Comparison of ENCODE assay signal across 11 cellular contexts in genomic region chr20:25227317-25227831, GRCh38. TPM values are rescaled to one million over a fixed set of nuclear protein-coding genes. Genes with fewer than 3 reads are reported as not detected.
A peak's percentile ranks its signal among the peaks of the same experiment; 100 is the strongest.
DNase-seq lines count a peak whose midpoint lies in the region; ATAC-seq and TF ChIP-seq lines count a peak whose summit lies in the region.
"Had no signal": no experiment of that assay in that cellular context is flagged by ENCODE, and none has a peak within 500 bp of the region (broad histone marks: within the 10 kb centered on the region; RNA-seq: fewer than 3 reads in every experiment).

No MANE protein-coding gene starts in this region.

- intact Hi-C loops in Right ventricle myocardium superior (cut with DNase I) (no loop called here), sigmoid colon (cut with DNase I) (loop anchor here (10.0 kb wide), 1 partner anchor 467 kb away; the partner anchor contains the start of gene ZNF337), head of caudate nucleus (cut with DNase I) (no loop called here)

- ATAC-seq in activated T-helper 17 cell treated with anti-CD3 and anti-CD28 coated beads, Interleukin-2, amount 50 U/mL, for 72 hours (replicated peaks) = no peak
- ATAC-seq in Right ventricle myocardium superior (ENCODE audit: poor library complexity) (peak; percentile 64), HG03457 (IDR thresholded peaks at IDR 0.05; ENCODE audit: unreplicated experiment) (no peak)

- no peaks in the 10 kb centered on the region for H3K79me2 ChIP-seq in GM23248 (ENCODE audit: insufficient read depth)

- no peaks in the 10 kb centered on the region for H3K27me3 ChIP-seq in GM23248 (replicated peaks; ENCODE audit: insufficient read depth)
- H3K27me3 ChIP-seq in sigmoid colon = no peaks in the 10 kb centered on the region

- TF ChIP-seq EP300 in sigmoid colon (IDR thresholded peaks at IDR 0.05) = peak in 1 of 4 donors; percentile 18

- H3K4me3 Mint-ChIP-seq in activated T-helper 17 cell treated with anti-CD3 and anti-CD28 coated beads, Interleukin-2, amount 50 U/mL, for 72 hours = no peak overlapping the region
- no peak overlapping the region for H3K4me3 Mint-ChIP-seq in activated CD4-positive, alpha-beta memory T cell treated with anti-CD3 and anti-CD28 coated beads, Interleukin-2, amount 10 ng/mL, durations not matched to agents 7 days and 5 days

- 36 to 39% methylated on average over 12 of the region's 12 CpGs for WGBS in GM23248 (ENCODE audit: low coverage in 1 of 2, low lambda C conversion rate in 2 of 2, missing lambda C conversion rate in 2 of 2), 2 experiments
- 54 to 72% methylated on average over 12 of the region's 12 CpGs for WGBS in sigmoid colon, 2 donors

- H3K4me1 ChIP-seq in GM23248 (ENCODE audit: insufficient read depth) = peaks cover 21% of the 10 kb centered on the region
- H3K4me1 ChIP-seq in sigmoid colon = peaks cover 0 to 54% (median 35%) of the 10 kb centered on the region in 4 donors

- peaks cover 12% of the 10 kb centered on the region for H3F3A ChIP-seq in GM23248 (ENCODE audit: insufficient read depth)

- H3K27ac ChIP-seq in GM23248 = peak overlapping the region; percentile 27; the same call in 1 of the 2 replicates
- peak overlapping the region; percentile 76 to 92 (median 85) for H3K27ac ChIP-seq in sigmoid colon

- no peaks in the 10 kb centered on the region for H3K27me3 Mint-ChIP-seq in activated T-helper 17 cell treated with anti-CD3 and anti-CD28 coated beads, Interleukin-2, amount 50 U/mL, for 72 hours
- H3K27me3 Mint-ChIP-seq in activated CD4-positive, alpha-beta memory T cell treated with anti-CD3 and anti-CD28 coated beads, Interleukin-2, amount 10 ng/mL, durations not matched to agents 7 days and 5 days = no peaks in the 10 kb centered on the region

- no peak overlapping the region for H3K9ac ChIP-seq in GM23248

- in situ Hi-C loops in GM23248 (cut with MboI) = no loop called here

- no peaks in the 10 kb centered on the region for H3K4me1 Mint-ChIP-seq in activated T-helper 17 cell treated with anti-CD3 and anti-CD28 coated beads, Interleukin-2, amount 50 U/mL, for 72 hours
- H3K4me1 Mint-ChIP-seq in activated CD4-positive, alpha-beta memory T cell treated with anti-CD3 and anti-CD28 coated beads, Interleukin-2, amount 10 ng/mL, durations not matched to agents 7 days and 5 days = peaks cover 9% of the 10 kb centered on the region

- H3K36me3 Mint-ChIP-seq in activated T-helper 17 cell treated with anti-CD3 and anti-CD28 coated beads, Interleukin-2, amount 50 U/mL, for 72 hours (ENCODE audit: low read depth) = peaks cover 8% of the 10 kb centered on the region
- peaks cover 4% of the 10 kb centered on the region for H3K36me3 Mint-ChIP-seq in activated CD4-positive, alpha-beta memory T cell treated with anti-CD3 and anti-CD28 coated beads, Interleukin-2, amount 10 ng/mL, durations not matched to agents 7 days and 5 days (ENCODE audit: low read depth)

- CTCF ChIA-PET in activated CD4-positive, alpha-beta memory T cell treated with anti-CD3 and anti-CD28 coated beads, Interleukin-2, amount 10 ng/mL, durations not matched to agents 7 days and 5 days (lab: Charles Lee) = no interaction called here

- H3K36me3 ChIP-seq in GM23248 (ENCODE audit: low read depth) = no peaks in the 10 kb centered on the region
- H3K36me3 ChIP-seq in sigmoid colon = peaks cover 0 to 10% (median 0%) of the 10 kb centered on the region in 4 donors

- no peak overlapping the region for H3K4me2 ChIP-seq in GM23248 (ENCODE audit: unreplicated experiment)

- TF ChIP-seq CTCF in sigmoid colon (IDR thresholded peaks at IDR 0.05) = no peak

- H3K9me3 Mint-ChIP-seq in activated T-helper 17 cell treated with anti-CD3 and anti-CD28 coated beads, Interleukin-2, amount 50 U/mL, for 72 hours = no peaks in the 10 kb centered on the region
- H3K9me3 Mint-ChIP-seq in activated CD4-positive, alpha-beta memory T cell treated with anti-CD3 and anti-CD28 coated beads, Interleukin-2, amount 10 ng/mL, durations not matched to agents 7 days and 5 days = no peaks in the 10 kb centered on the region

- POLR2A ChIA-PET in activated CD4-positive, alpha-beta memory T cell treated with anti-CD3 and anti-CD28 coated beads, Interleukin-2, amount 10 ng/mL, durations not matched to agents 7 days and 5 days (lab: Charles Lee) = no interaction called here

- no peak for TF ChIP-seq POLR2A in sigmoid colon (IDR thresholded peaks at IDR 0.05)

- H3K27ac Mint-ChIP-seq in activated T-helper 17 cell treated with anti-CD3 and anti-CD28 coated beads, Interleukin-2, amount 50 U/mL, for 72 hours = peak overlapping the region; percentile 20
- H3K27ac Mint-ChIP-seq in activated CD4-positive, alpha-beta memory T cell treated with anti-CD3 and anti-CD28 coated beads, Interleukin-2, amount 10 ng/mL, durations not matched to agents 7 days and 5 days = no peak overlapping the region

- DNase-seq in GM23248 (peak; percentile 91), Right ventricle myocardium superior (no peak), sigmoid colon (no peak), head of caudate nucleus (no peak)
- no peak for DNase-seq in activated CD4-positive, alpha-beta T cell treated with anti-CD3 and anti-CD28 coated beads for 4 hours
- no peak for DNase-seq in activated CD4-positive, alpha-beta memory T cell treated with anti-CD3 and anti-CD28 coated beads, Interleukin-2, amount 10 ng/mL, durations not matched to agents 7 days and 5 days
- DNase-seq: activated CD4-positive, CD25-positive, alpha-beta regulatory T cell; NCI-H187; occipital lobe had no signal

- no peaks in the 10 kb centered on the region for H4K20me1 ChIP-seq in GM23248 (ENCODE audit: insufficient read depth)

- H3K9me2 ChIP-seq in GM23248 (ENCODE audit: insufficient read depth) = no peaks in the 10 kb centered on the region

- no peaks in the 10 kb centered on the region for H3K9me3 ChIP-seq in GM23248 (ENCODE audit: low read depth)
- H3K9me3 ChIP-seq in sigmoid colon = no peaks in the 10 kb centered on the region

- no peak overlapping the region for H3K4me3 ChIP-seq in GM23248
- peak overlapping the region in 1 of 4 donors; percentile 3 for H3K4me3 ChIP-seq in sigmoid colon

- no peak overlapping the region for H2AFZ ChIP-seq in GM23248

RNA-seq across cellular contexts. Expression of gene PYGB, which starts 20.5 kb away (rescaled TPM):
- 116 and 123 TPM in 2 replicates for total RNA-seq in GM23248 (2014; rRNA removed; shearing (Covaris generic))
- polyA plus RNA-seq in GM23248 (2016; fragmentation: Nextera tagmentation; extraction: Ambion mirVana) = 74.1 and 78.3 TPM in 2 replicates
- total RNA-seq in activated T-helper 17 cell treated with anti-CD3 and anti-CD28 coated beads, Interleukin-2, amount 50 U/mL, for 72 hours = 10 to 100 TPM; 15.4 to 27.0 TPM
- 170 TPM for total RNA-seq in Right ventricle myocardium superior
- total RNA-seq in sigmoid colon = 100 to 1,000 TPM; 147 to 317 (median 226) TPM
- polyA plus RNA-seq in sigmoid colon = 100 to 1,000 TPM in 2 of 3 donors, 10 to 100 TPM in 1; 45.6 to 198 (median 163) TPM
- total RNA-seq in activated CD4-positive, alpha-beta memory T cell treated with anti-CD3 and anti-CD28 coated beads, Interleukin-2, amount 10 ng/mL, durations not matched to agents 7 days and 5 days = 10 to 100 TPM; 28.4 to 29.8 TPM

RNA-seq across cellular contexts. Expression of gene ENTPD6, which starts 31.9 kb away (rescaled TPM):
- 46.4 and 50.4 TPM in 2 replicates for total RNA-seq in GM23248 (2014; rRNA removed; shearing (Covaris generic))
- 32.9 and 36.0 TPM in 2 replicates for polyA plus RNA-seq in GM23248 (2016; fragmentation: Nextera tagmentation; extraction: Ambion mirVana)
- 10 to 100 TPM; 40.0 to 46.2 TPM for total RNA-seq in activated T-helper 17 cell treated with anti-CD3 and anti-CD28 coated beads, Interleukin-2, amount 50 U/mL, for 72 hours
- total RNA-seq in Right ventricle myocardium superior = 118 TPM
- 10 to 100 TPM; 26.0 to 48.2 (median 37.2) TPM for total RNA-seq in sigmoid colon
- 100 to 1,000 TPM in 1 of 3 donors, 10 to 100 TPM in 2; 33.0 to 117 (median 48.6) TPM for polyA plus RNA-seq in sigmoid colon
- 10 to 100 TPM; 47.7 to 48.2 TPM for total RNA-seq in activated CD4-positive, alpha-beta memory T cell treated with anti-CD3 and anti-CD28 coated beads, Interleukin-2, amount 10 ng/mL, durations not matched to agents 7 days and 5 days
